In genomic region chr19:3413796-3414327, GRCh38 we compare ENCODE assay signal across 1 cellular context.
A peak's percentile ranks its signal among the peaks of the same experiment; 100 is the strongest.
TF ChIP-seq lines count a peak whose summit lies in the region.

No MANE protein-coding gene starts in this region.

TF ChIP-seq in HepG2, 621 proteins besides CTCF, POLR2A, EP300 and RAD21 (continued from another document and continues in another):
- TF ChIP-seq ZNF142 (CRISPR knock-in tag; IDR thresholded peaks at IDR 0.05) (no peak), RORA (CRISPR knock-in tag; IDR thresholded peaks at IDR 0.05) (no peak), NPAS2 (CRISPR knock-in tag; IDR thresholded peaks at IDR 0.05; ENCODE audit: borderline replicate concordance) (no peak), ADNP (CRISPR knock-in tag; IDR thresholded peaks at IDR 0.05) (0 out of 2 replicates have a peak, but pooled peaks have one; percentile 30), ZNF574 (CRISPR knock-in tag; IDR thresholded peaks at IDR 0.05) (peak; percentile 54), ATF7-NPFF (CRISPR knock-in tag; IDR thresholded peaks at IDR 0.05; ENCODE audit: low read depth) (no peak), LBX2 (CRISPR knock-in tag; IDR thresholded peaks at IDR 0.05; ENCODE audit: borderline replicate concordance) (no peak), DDIT3 (CRISPR knock-in tag; IDR thresholded peaks at IDR 0.05) (no peak), ATF7 (IDR thresholded peaks at IDR 0.05) (no peak), ATF7 (CRISPR knock-in tag; IDR thresholded peaks at IDR 0.05) (no peak), HOXA3 (CRISPR knock-in tag; IDR thresholded peaks at IDR 0.05) (peak; percentile 74), HHEX (CRISPR knock-in tag; IDR thresholded peaks at IDR 0.05) (0 out of 2 replicates have a peak, but pooled peaks have one; percentile 38), ETV6 (CRISPR knock-in tag; conservative IDR thresholded peaks at IDR 0.05) (no peak), GATAD1 (CRISPR knock-in tag; IDR thresholded peaks at IDR 0.05) (no peak; the same call in 1 of the 2 replicates), CHD2 (IDR thresholded peaks at IDR 0.05; ENCODE audit: low read depth, low read length) (no peak), SRSF9 (IDR thresholded peaks at IDR 0.05; ENCODE audit: borderline replicate concordance, insufficient read depth, low read depth, low read length, poor library complexity, severe bottlenecking) (no peak), FLYWCH1 (CRISPR knock-in tag; IDR thresholded peaks at IDR 0.05) (no peak), ZNF724P (CRISPR knock-in tag; IDR thresholded peaks at IDR 0.05; ENCODE audit: borderline replicate concordance) (no peak), ZNF225 (CRISPR knock-in tag; IDR thresholded peaks at IDR 0.05) (no peak), ZMYM4 (CRISPR knock-in tag; IDR thresholded peaks at IDR 0.05) (peak; percentile 51), ARID3A (IDR thresholded peaks at IDR 0.05; ENCODE audit: low read depth, low read length) (peak; percentile 87), TOPORS (CRISPR knock-in tag; IDR thresholded peaks at IDR 0.05) (no peak), MIER2 (CRISPR knock-in tag; IDR thresholded peaks at IDR 0.05) (0 out of 2 replicates have a peak, but pooled peaks have one; percentile 22), ZNF543 (CRISPR knock-in tag; IDR thresholded peaks at IDR 0.05) (peak; percentile 42; the same call in 1 of the 2 replicates), AHDC1 (CRISPR knock-in tag; IDR thresholded peaks at IDR 0.05; ENCODE audit: borderline replicate concordance) (no peak; the same call in 1 of the 2 replicates), SMARCE1 (IDR thresholded peaks at IDR 0.05; ENCODE audit: borderline replicate concordance) (no peak), MATR3 (CRISPR knock-in tag; IDR thresholded peaks at IDR 0.05) (no peak), ZNF383 (CRISPR knock-in tag; IDR thresholded peaks at IDR 0.05; ENCODE audit: borderline replicate concordance) (no peak), ZNF776 (CRISPR knock-in tag; IDR thresholded peaks at IDR 0.05) (peak; percentile 28; the same call in 1 of the 2 replicates), ZSCAN31 (CRISPR knock-in tag; IDR thresholded peaks at IDR 0.05; ENCODE audit: low read depth) (no peak), ZNF691 (CRISPR knock-in tag; IDR thresholded peaks at IDR 0.05; ENCODE audit: borderline replicate concordance, low read depth) (0 out of 2 replicates have a peak, but pooled peaks have one; percentile 62), REPIN1 (CRISPR knock-in tag; IDR thresholded peaks at IDR 0.05; ENCODE audit: borderline replicate concordance, low read depth) (peak; percentile 59; the same call in 1 of the 2 replicates), JUN (CRISPR knock-in tag; IDR thresholded peaks at IDR 0.05) (no peak), AKAP8 (CRISPR knock-in tag; IDR thresholded peaks at IDR 0.05) (peak; percentile 58; the same call in 1 of the 2 replicates), ZSCAN30 (CRISPR knock-in tag; IDR thresholded peaks at IDR 0.05) (no peak), NFKBIZ (CRISPR knock-in tag; IDR thresholded peaks at IDR 0.05) (no peak), MAF1 (CRISPR knock-in tag; IDR thresholded peaks at IDR 0.05; ENCODE audit: borderline replicate concordance) (no peak), SNAPC4 (CRISPR knock-in tag; IDR thresholded peaks at IDR 0.05) (peak; percentile 43; the same call in 1 of the 2 replicates)
